Comparison of ENCODE assay signal across 9 cellular contexts in the genomic region with DNA sequence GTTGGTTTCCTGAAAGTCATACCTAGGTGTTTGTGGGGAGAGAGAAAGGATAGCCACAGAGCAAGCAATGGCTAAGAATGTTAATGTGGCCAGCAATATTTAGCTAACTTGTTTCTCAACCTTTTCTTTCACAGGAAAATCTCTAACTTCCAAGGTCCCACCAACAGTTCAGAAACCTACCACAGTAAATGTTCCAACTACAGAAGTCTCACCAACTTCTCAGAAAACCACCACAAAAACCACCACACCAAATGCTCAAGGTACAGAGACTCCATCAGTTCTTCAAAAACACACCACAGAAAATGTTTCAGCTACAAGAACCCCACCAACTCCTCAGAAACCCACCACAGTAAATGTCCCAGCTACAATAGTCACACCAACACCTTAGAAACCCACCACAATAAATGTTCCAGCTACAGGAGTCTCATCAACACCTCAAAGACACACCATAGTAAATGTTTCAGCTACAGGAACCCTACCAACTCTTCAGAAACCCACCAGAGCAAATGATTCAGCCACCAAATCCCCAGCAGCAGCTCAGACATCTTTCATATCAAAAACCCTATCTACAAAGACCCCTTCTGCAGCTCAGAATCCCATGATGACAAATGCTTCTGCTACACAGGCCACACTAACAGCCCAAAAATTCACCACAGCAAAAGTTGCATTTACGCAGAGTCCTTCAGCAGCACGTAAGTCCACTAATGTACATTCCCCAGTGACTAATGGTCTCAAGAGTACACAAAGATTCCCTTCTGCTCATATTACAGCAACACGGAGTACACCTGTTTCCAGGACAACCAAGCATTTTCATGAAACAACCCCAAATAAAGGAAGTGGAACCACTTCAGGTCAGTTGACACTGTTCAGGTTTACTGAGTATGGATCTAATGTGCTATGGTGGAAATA. TPM values are rescaled to one million over a fixed set of nuclear protein-coding genes. Genes with fewer than 3 reads are reported as not detected.
DNase-seq lines count a peak whose midpoint lies in the region; ATAC-seq, FAIRE-seq and TF ChIP-seq lines count a peak whose summit lies in the region.
"Had no signal": no experiment of that assay in that cellular context is flagged by ENCODE, and none has a peak within 500 bp of the region (broad histone marks: within the 10 kb centered on the region; RNA-seq: fewer than 3 reads in every experiment).

No MANE protein-coding gene starts in this region.

- TF ChIP-seq POLR2A in GM12891 (IDR thresholded peaks at IDR 0.05; ENCODE audit: low read depth, low read length) = no peak

- ATAC-seq in GM21515 (IDR thresholded peaks at IDR 0.05; ENCODE audit: unreplicated experiment) (peak; percentile 58), omental fat pad (ENCODE audit: low FRiP score) (peak; percentile 54)

- peaks cover 29% of the 10 kb centered on the region for H3K27me3 ChIP-seq in WERI-Rb-1 (ENCODE audit: insufficient read depth, low read depth, severe bottlenecking)

- H3K27ac Mint-ChIP-seq in IgD-negative memory B cell = peak overlapping the region; percentile 95 to 99 (median 98)
- peak overlapping the region; percentile 82 for H3K27ac Mint-ChIP-seq in activated naive CD4-positive, alpha-beta T cell treated with anti-CD3 and anti-CD28 coated beads, Interleukin-2, amount 50 U/mL, for 24 hours

- peak overlapping the region; percentile 63 to 92 (median 76) for H3K4me3 Mint-ChIP-seq in IgD-negative memory B cell
- peak overlapping the region; percentile 46 for H3K4me3 Mint-ChIP-seq in activated naive CD4-positive, alpha-beta T cell treated with anti-CD3 and anti-CD28 coated beads, Interleukin-2, amount 50 U/mL, for 24 hours

- H3K27ac ChIP-seq in WERI-Rb-1 = no peak overlapping the region

- DNase-seq in GM12891 (ENCODE audit: insufficient read length, low spot score) (no peak), omental fat pad (ENCODE audit: low spot score) (no peak), NCI-H1092 treated with DMSO at 0.1 percent for 48 hours (lab: John Stamatoyannopoulos, UW) (no peak), NCI-H446 treated with DMSO at 0.1 percent for 48 hours (lab: John Stamatoyannopoulos, UW) (no peak), WERI-Rb-1 (no peak)

- TF ChIP-seq CTCF in omental fat pad (IDR thresholded peaks at IDR 0.05) = no peak
- TF ChIP-seq CTCF in WERI-Rb-1 (IDR thresholded peaks at IDR 0.05; ENCODE audit: low read depth, low read length) = no peak

- H3K4me1 Mint-ChIP-seq in IgD-negative memory B cell = peaks cover 45 to 61% (median 55%) of the 10 kb centered on the region in 3 donors
- peaks cover 81% of the 10 kb centered on the region for H3K4me1 Mint-ChIP-seq in activated naive CD4-positive, alpha-beta T cell treated with anti-CD3 and anti-CD28 coated beads, Interleukin-2, amount 50 U/mL, for 24 hours

- H3K36me3 Mint-ChIP-seq in IgD-negative memory B cell = peaks cover 37% of the 10 kb centered on the region
- peaks cover 59% of the 10 kb centered on the region for H3K36me3 Mint-ChIP-seq in activated naive CD4-positive, alpha-beta T cell treated with anti-CD3 and anti-CD28 coated beads, Interleukin-2, amount 50 U/mL, for 24 hours

- H3K4me3 ChIP-seq in WERI-Rb-1 (ENCODE audit: low read depth, low read length) = no peak overlapping the region

- FAIRE-seq in GM12891 (lab: Jason Lieb, UNC) = peak; percentile 83
- FAIRE-seq: keratinocyte had no signal

- peaks cover 3 to 5% (median 4%) of the 10 kb centered on the region in 3 donors for H3K9me3 Mint-ChIP-seq in IgD-negative memory B cell
- H3K9me3 Mint-ChIP-seq in activated naive CD4-positive, alpha-beta T cell treated with anti-CD3 and anti-CD28 coated beads, Interleukin-2, amount 50 U/mL, for 24 hours = peaks cover 16% of the 10 kb centered on the region

- peaks cover 3% of the 10 kb centered on the region for H3K9me3 ChIP-seq in WERI-Rb-1 (ENCODE audit: severe bottlenecking)

- H3K27me3 Mint-ChIP-seq in IgD-negative memory B cell = no peaks in the 10 kb centered on the region
- H3K27me3 Mint-ChIP-seq in activated naive CD4-positive, alpha-beta T cell treated with anti-CD3 and anti-CD28 coated beads, Interleukin-2, amount 50 U/mL, for 24 hours = no peaks in the 10 kb centered on the region

- H3K36me3 ChIP-seq in WERI-Rb-1 = no peaks in the 10 kb centered on the region

TF ChIP-seq in GM12891, 5 proteins besides CTCF, POLR2A, EP300 and RAD21:
- no peak; the same call in 1 of the 2 replicates for TF ChIP-seq POLR2AphosphoS5 (IDR thresholded peaks at IDR 0.05; ENCODE audit: low read depth, low read length)
- no peak for TF ChIP-seq PAX5 (IDR thresholded peaks at IDR 0.05; ENCODE audit: insufficient read depth, low read length, severe bottlenecking)
- no peak for TF ChIP-seq POU2F2 (IDR thresholded peaks at IDR 0.05; ENCODE audit: low read depth, low read length)
- peak; percentile 100 for TF ChIP-seq SPI1 (IDR thresholded peaks at IDR 0.05; ENCODE audit: low read depth, low read length)
- TF ChIP-seq TAF1 (IDR thresholded peaks at IDR 0.05; ENCODE audit: low read depth, low read length) = 0 out of 2 replicates have a peak, but pooled peaks have one; percentile 18
TF ChIP-seq in GM12891: peak in this region for 2.

RNA-seq across cellular contexts. Expression of a gene that starts 15.3 kb away (rescaled TPM):
- polyA plus RNA-seq in GM12891 (2012; ENCODE audit: low read depth, missing spikeins) = 5.9 TPM
- 111 TPM for polyA plus RNA-seq in IgD-negative memory B cell
- 100 to 1,000 TPM in 3 of 4 donors, 10 to 100 TPM in 1; 86.2 to 468 (median 195) TPM for total RNA-seq in omental fat pad
